9 cellular contexts compared by ENCODE assay signal in genomic region chr10:72329290-72330058, GRCh38. TPM values are rescaled to one million over a fixed set of nuclear protein-coding genes. Genes with fewer than 3 reads are reported as not detected.
A peak's percentile ranks its signal among the peaks of the same experiment; 100 is the strongest.
DNase-seq lines count a peak whose midpoint lies in the region; TF ChIP-seq lines count a peak whose summit lies in the region.
"Had no signal": no experiment of that assay in that cellular context is flagged by ENCODE, and none has a peak within 500 bp of the region (broad histone marks: within the 10 kb centered on the region; RNA-seq: fewer than 3 reads in every experiment).

No MANE protein-coding gene starts in this region.

- no peaks in the 10 kb centered on the region for H3K36me3 ChIP-seq in CD8-positive, alpha-beta memory T cell (ENCODE audit: insufficient read depth, low read length)
- peaks cover 8% of the 10 kb centered on the region; the same call in 1 of the 2 replicates for H3K36me3 ChIP-seq in OCI-LY7 (ENCODE audit: insufficient read depth, low read length)
- no peaks in the 10 kb centered on the region for H3K36me3 ChIP-seq in ovary

- DNase-seq in CD8-positive, alpha-beta memory T cell, result no peak
- DNase-seq in OCI-LY7 (ENCODE audit: low spot score), result peak; percentile 67
- DNase-seq in ovary, result peak in 4 of 5 donors; percentile 51 to 77 (median 62)
- no peak for DNase-seq in erythroblast (lab: John Stamatoyannopoulos, UW)
- DNase-seq in effector CD8-positive, alpha-beta T cell (lab: John Stamatoyannopoulos, UW), result no peak
- no peak for DNase-seq in GDM1 (lab: John Stamatoyannopoulos, UW)
- no peak for DNase-seq in Ammon's horn (ENCODE audit: low spot score)
- DNase-seq: SK-N-SH had no signal

- peaks cover 77% of the 10 kb centered on the region for H3K4me1 ChIP-seq in CD8-positive, alpha-beta memory T cell (ENCODE audit: insufficient read depth, low read length)
- peaks cover 68% of the 10 kb centered on the region for H3K4me1 ChIP-seq in OCI-LY7 (ENCODE audit: insufficient read depth, low read length, poor library complexity, severe bottlenecking)
- peaks cover 37% of the 10 kb centered on the region for H3K4me1 ChIP-seq in ovary (ENCODE audit: insufficient read depth)

- TF ChIP-seq POLR2A in ovary (IDR thresholded peaks at IDR 0.05), result no peak
- no peak for TF ChIP-seq POLR2A in erythroblast (IDR thresholded peaks at IDR 0.05; ENCODE audit: low read length)

- peak overlapping the region; percentile 56 for H3K4me2 ChIP-seq in OCI-LY7 (ENCODE audit: low read length)
- H3K4me2 ChIP-seq: SK-N-SH had no signal

- peaks cover 0 to 1% of the 10 kb centered on the region in 2 donors for H3K27me3 Mint-ChIP-seq in CD8-positive, alpha-beta memory T cell
- peaks cover 12% of the 10 kb centered on the region for H3K27me3 Mint-ChIP-seq in dendritic cell treated with granulocyte-macrophage colony-stimulating factor and Interleukin-4, amounts not matched to agents 40 ng/mL and 50 ng/mL, for 4 days

- H3K27ac Mint-ChIP-seq in CD8-positive, alpha-beta memory T cell, result peak overlapping the region in 7 of 8 donors; percentile 29 to 90 (median 76)
- H3K27ac Mint-ChIP-seq in dendritic cell treated with granulocyte-macrophage colony-stimulating factor and Interleukin-4, amounts not matched to agents 40 ng/mL and 50 ng/mL, for 4 days, result peak overlapping the region; percentile 89

- no peaks in the 10 kb centered on the region for H3K9me3 ChIP-seq in CD8-positive, alpha-beta memory T cell (ENCODE audit: low read length)
- H3K9me3 ChIP-seq in OCI-LY7 (ENCODE audit: low read length) (no peaks in the 10 kb centered on the region), ovary (no peaks in the 10 kb centered on the region)
- H3K9me3 ChIP-seq: SK-N-SH had no signal

- peak overlapping the region; percentile 39; the same call in 1 of the 2 replicates for H2AFZ ChIP-seq in OCI-LY7 (ENCODE audit: low read length)

- CTCF ChIA-PET in CD8-positive, alpha-beta memory T cell (lab: Charles Lee), result interaction anchor here (1.0 to 8.3 kb wide), 6 partner anchors 9 to 280 kb away, joined by 3 to 66 read pairs (median 3); partner anchors contain the start of gene DDIT4
- CTCF ChIA-PET in OCI-LY7 (lab: Charles Lee; ENCODE audit: unreplicated experiment), result interaction anchor here (0.7 to 1.0 kb wide), 2 partner anchors 9 to 105 kb away, joined by 3 read pairs; no protein-coding TSS in a partner anchor

- H3K4me3 Mint-ChIP-seq in CD8-positive, alpha-beta memory T cell, result peak overlapping the region in 5 of 7 donors; percentile 23 to 78 (median 52)
- H3K4me3 Mint-ChIP-seq in dendritic cell treated with granulocyte-macrophage colony-stimulating factor and Interleukin-4, amounts not matched to agents 40 ng/mL and 50 ng/mL, for 4 days, result no peak overlapping the region

- no peaks in the 10 kb centered on the region for H3K9me2 ChIP-seq in OCI-LY7 (ENCODE audit: insufficient read depth, low read length)
- H3K9me2 ChIP-seq: SK-N-SH had no signal

- no peaks in the 10 kb centered on the region for H3K27me3 ChIP-seq in CD8-positive, alpha-beta memory T cell (ENCODE audit: insufficient read depth, low read length, poor library complexity, severe bottlenecking)
- H3K27me3 ChIP-seq in ovary, result no peaks in the 10 kb centered on the region

- no peaks in the 10 kb centered on the region for H4K20me1 ChIP-seq in OCI-LY7 (ENCODE audit: insufficient read depth, low read length)

- WGBS in ovary, 3 donors, result 59 to 70% (median 61%) methylated on average over 11 of the region's 11 CpGs

- peaks cover 62 to 80% (median 72%) of the 10 kb centered on the region in 3 donors for H3K4me1 Mint-ChIP-seq in CD8-positive, alpha-beta memory T cell
- peaks cover 87% of the 10 kb centered on the region for H3K4me1 Mint-ChIP-seq in dendritic cell treated with granulocyte-macrophage colony-stimulating factor and Interleukin-4, amounts not matched to agents 40 ng/mL and 50 ng/mL, for 4 days (ENCODE audit: low read depth)

- no peaks in the 10 kb centered on the region for H3K9me3 Mint-ChIP-seq in CD8-positive, alpha-beta memory T cell
- H3K9me3 Mint-ChIP-seq in dendritic cell treated with granulocyte-macrophage colony-stimulating factor and Interleukin-4, amounts not matched to agents 40 ng/mL and 50 ng/mL, for 4 days, result no peaks in the 10 kb centered on the region

- no peak overlapping the region for H3K27ac ChIP-seq in CD8-positive, alpha-beta memory T cell (ENCODE audit: low read depth, low read length)
- H3K27ac ChIP-seq in OCI-LY7 (ENCODE audit: low read depth, low read length, poor library complexity, severe bottlenecking) (peak overlapping the region; percentile 80), ovary (peak overlapping the region; percentile 31 to 67)

- TF ChIP-seq CTCF in OCI-LY7 (conservative IDR thresholded peaks at IDR 0.05; ENCODE audit: low read length) (no peak), ovary (IDR thresholded peaks at IDR 0.05) (no peak)

- intact Hi-C loops in OCI-LY7 (cut with micrococcal nuclease; ENCODE audit: unreplicated experiment), result loop anchor here (2.0 to 5.0 kb wide), 2 partner anchors 203 to 432 kb away; no protein-coding TSS in a partner anchor
- intact Hi-C loops in dendritic cell treated with granulocyte-macrophage colony-stimulating factor and Interleukin-4, amounts not matched to agents 40 ng/mL and 50 ng/mL, for 4 days (cut with micrococcal nuclease), result loop anchor here (5.0 to 10.0 kb wide), 2 partner anchors 72 to 285 kb away; no protein-coding TSS in a partner anchor
- intact Hi-C loops in ovary (cut with DNase I), result loop anchor here (2.0 to 10.0 kb wide), 11 partner anchors 55 to 1015 kb away; partner anchors contain the start of genes ANAPC16 (in 1 of the 4), ASCC1 (in 1 of the 4), CHST3 (in 1 of the 4) and DDIT4 (in 1 of the 4)

- no peak for TF ChIP-seq EP300 in ovary (IDR thresholded peaks at IDR 0.05)

- no peak overlapping the region for H3K4me3 ChIP-seq in CD8-positive, alpha-beta memory T cell (ENCODE audit: low read length)
- H3K4me3 ChIP-seq in OCI-LY7 (ENCODE audit: low read depth, low read length, poor library complexity, severe bottlenecking) (peak overlapping the region; percentile 19), ovary (no peak overlapping the region)

- no peaks in the 10 kb centered on the region for H3K79me2 ChIP-seq in OCI-LY7 (ENCODE audit: insufficient read depth, low read depth, low read length)

- BruUV-seq in OCI-LY7 (replicated peaks; lab: Mats Ljungman, UMichigan), result no TSS peak

- POLR2A ChIA-PET in CD8-positive, alpha-beta memory T cell (lab: Charles Lee), result interaction anchor here (0.8 kb wide), 1 partner anchor 245 kb away, joined by 3 read pairs; no protein-coding TSS in a partner anchor
- POLR2A ChIA-PET in OCI-LY7 (lab: Charles Lee), result interaction anchor here (0.7 to 2.5 kb wide), 8 partner anchors 9 to 716 kb away, joined by 3 to 35 read pairs (median 3); no protein-coding TSS in a partner anchor

- no peaks in the 10 kb centered on the region for H3K36me3 Mint-ChIP-seq in CD8-positive, alpha-beta memory T cell
- H3K36me3 Mint-ChIP-seq in dendritic cell treated with granulocyte-macrophage colony-stimulating factor and Interleukin-4, amounts not matched to agents 40 ng/mL and 50 ng/mL, for 4 days (ENCODE audit: low read depth), result peaks cover 15% of the 10 kb centered on the region

RNA-seq across cellular contexts. Expression of gene DNAJB12, which starts 25.2 kb away (rescaled TPM):
- total RNA-seq in CD8-positive, alpha-beta memory T cell, result 10 to 100 TPM; 29.4 to 30.4 TPM
- 28.0 TPM for polyA plus RNA-seq in CD8-positive, alpha-beta memory T cell
- total RNA-seq in OCI-LY7 (2014; rRNA removed; shearing (Covaris generic)), result 22.8 and 27.4 TPM in 2 replicates
- 26.5 and 28.3 TPM in 2 replicates for total RNA-seq in OCI-LY7 (2022)
- total RNA-seq in ovary, result 10 to 100 TPM; 27.6 to 46.4 (median 33.1) TPM
- 10 to 100 TPM; 27.5 to 32.0 TPM for polyA plus RNA-seq in ovary

RNA-seq across cellular contexts. Expression of gene DDIT4, which starts 55.8 kb away (rescaled TPM):
- total RNA-seq in CD8-positive, alpha-beta memory T cell, result 100 to 1,000 TPM; 144 to 156 TPM
- 183 TPM for polyA plus RNA-seq in CD8-positive, alpha-beta memory T cell
- total RNA-seq in OCI-LY7 (2014; rRNA removed; shearing (Covaris generic)), result 102 and 105 TPM in 2 replicates
- total RNA-seq in OCI-LY7 (2022) (32.8 and 91.8 TPM in 2 replicates), ovary (1,000 to 10,000 TPM in 2 of 7 donors, 100 to 1,000 TPM in 5; 229 to 1,952 (median 524) TPM)
- 100 to 1,000 TPM in 1 of 2 donors, 10 to 100 TPM in 1; 46.6 to 529 TPM for polyA plus RNA-seq in ovary

Comparison
In these comparisons a context has a peak if more than half of its experiments do, and no peak if none do; other contexts are left out.
1. DNase-seq: peak in OCI-LY7 (single experiment) and ovary (4 of 5); none in CD8-positive, alpha-beta memory T cell (0 of 5), erythroblast (0 of 2), effector CD8-positive, alpha-beta T cell (single experiment), GDM1 (single experiment) and Ammon's horn (single experiment).